ENCODE assay signal across 13 cellular contexts in the genomic region with DNA sequence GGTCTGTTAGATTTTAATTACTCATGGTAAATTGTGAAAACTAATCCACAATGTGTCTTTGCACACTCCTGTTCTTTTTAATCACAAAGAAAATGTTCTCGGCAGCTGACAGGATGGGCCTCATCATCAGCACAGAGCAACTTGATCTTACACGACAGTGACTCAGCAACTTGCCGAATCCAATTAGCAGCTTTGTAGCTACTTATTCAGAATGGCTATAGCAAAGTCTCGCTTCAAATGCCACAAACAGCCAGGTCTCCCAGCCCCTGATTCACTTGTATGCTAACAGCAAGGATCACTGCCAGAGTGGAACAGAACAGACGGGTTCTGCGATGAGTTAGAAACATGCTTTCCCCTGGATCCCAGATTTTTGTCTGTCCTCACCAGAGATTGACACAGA.
DNase-seq lines count a peak whose midpoint lies in the region; ATAC-seq and TF ChIP-seq lines count a peak whose summit lies in the region.
"Had no signal": no experiment of that assay in that cellular context is flagged by ENCODE, and none has a peak within 500 bp of the region (broad histone marks: within the 10 kb centered on the region; RNA-seq: fewer than 3 reads in every experiment).

No MANE protein-coding gene starts in this region.

- no peak for ATAC-seq in HG03196 (IDR thresholded peaks at IDR 0.05; ENCODE audit: unreplicated experiment)
- ATAC-seq: natural killer cell treated with Interleukin-12 subunit alpha and Interleukin-12 subunit beta and Interleukin-15 and Interleukin-18, amount 100 ng/mL, for 72 hours had no signal

- WGBS in ovary, 3 donors, result 62 to 69% (median 65%) methylated on average over 6 of the region's 6 CpGs

- no peaks in the 10 kb centered on the region for H3K27me3 ChIP-seq in ovary

- intact Hi-C loops in ovary (cut with DNase I), result no loop called here

- H3K4me1 ChIP-seq in ovary (ENCODE audit: insufficient read depth), result no peaks in the 10 kb centered on the region

- TF ChIP-seq CTCF in AG10803 (conservative IDR thresholded peaks at IDR 0.05; ENCODE audit: low read length), result no peak
- TF ChIP-seq CTCF in cardiac fibroblast (IDR thresholded peaks at IDR 0.05; ENCODE audit: low read depth, low read length), result no peak
- TF ChIP-seq CTCF in ovary (IDR thresholded peaks at IDR 0.05), result no peak

- no peaks in the 10 kb centered on the region for H3K9me3 ChIP-seq in ovary

- H3K4me3 ChIP-seq in AG10803 (ENCODE audit: low read length) (peak overlapping the region; percentile 3), cardiac fibroblast (replicated peaks in 1 of 2; ENCODE audit: low read depth in 2 of 2, low read length in 2 of 2) (no peak overlapping the region), ovary (no peak overlapping the region)

- no peak for TF ChIP-seq EP300 in ovary (IDR thresholded peaks at IDR 0.05)

- no peaks in the 10 kb centered on the region for H3K36me3 ChIP-seq in ovary

- H3K27ac ChIP-seq in ovary, result no peak overlapping the region
- H3K27ac ChIP-seq: KMS-11 had no signal

- no peak for TF ChIP-seq POLR2A in ovary (IDR thresholded peaks at IDR 0.05)

- DNase-seq in AG10803 (ENCODE audit: low read depth), result peak; percentile 88
- peak; percentile 91 for DNase-seq in M059J (ENCODE audit: low read depth)
- peak; percentile 54 to 77 for DNase-seq in cardiac fibroblast (ENCODE audit: low read depth in 2 of 2)
- DNase-seq in islet precursor cell, result peak; percentile 80
- DNase-seq in RPMI8226, result no peak
- DNase-seq in ovary, result no peak
- DNase-seq in NCI-H526 (lab: John Stamatoyannopoulos, UW), result no peak
- DNase-seq: activated B cell treated with CpG ODN at 0.5 μM for 24 hours; DND-41; stimulated activated naive CD4-positive, alpha-beta T cell had no signal

Comparison
In these comparisons a context has a peak if more than half of its experiments do, and no peak if none do; other contexts are left out.
1. DNase-seq: peak in AG10803 (single experiment), M059J (single experiment), cardiac fibroblast (2 of 2) and islet precursor cell (single experiment); none in RPMI8226 (single experiment), ovary (0 of 5) and NCI-H526 (0 of 2).